In genomic region chr3:148882288-148882687, GRCh38 we compare ENCODE assay signal across 18 cellular contexts. TPM values are rescaled to one million over a fixed set of nuclear protein-coding genes. Genes with fewer than 3 reads are reported as not detected.
DNase-seq lines count a peak whose midpoint lies in the region; ATAC-seq and TF ChIP-seq lines count a peak whose summit lies in the region.
"Had no signal": no experiment of that assay in that cellular context is flagged by ENCODE, and none has a peak within 500 bp of the region (broad histone marks: within the 10 kb centered on the region; RNA-seq: fewer than 3 reads in every experiment).

No MANE protein-coding gene starts in this region.

- no TSS peak for BruUV-seq in mammary epithelial cell (replicated peaks; lab: Mats Ljungman, UMichigan)

- WGBS in GM23248 (ENCODE audit: low coverage in 1 of 2, low lambda C conversion rate in 2 of 2, missing lambda C conversion rate in 2 of 2), 2 experiments = 13 to 21% methylated on average over 4 of the region's 4 CpGs
- WGBS in mammary epithelial cell (ENCODE audit: low coverage, missing lambda C conversion rate) = 81% methylated on average over 4 of the region's 4 CpGs

- H3K4me1 ChIP-seq in GM23248 (ENCODE audit: insufficient read depth) (peaks cover 20% of the 10 kb centered on the region), mammary epithelial cell (ENCODE audit: insufficient read depth, low read length) (no peaks in the 10 kb centered on the region)
- H3K4me1 ChIP-seq: adrenal gland, heart right ventricle, sigmoid colon, suprapubic skin had no signal

- no peaks in the 10 kb centered on the region for H4K20me1 ChIP-seq in GM23248 (ENCODE audit: insufficient read depth)
- no peaks in the 10 kb centered on the region for H4K20me1 ChIP-seq in mammary epithelial cell (ENCODE audit: insufficient read depth, low read length)

- H3K4me3 ChIP-seq in GM23248 (no peak overlapping the region), mammary epithelial cell (replicated peaks in 1 of 3; ENCODE audit: insufficient read depth in 1 of 3, low read depth in 2 of 3, low read length in 3 of 3) (no peak overlapping the region)
- H3K4me3 ChIP-seq: adrenal gland, heart right ventricle, PC-9, sigmoid colon, suprapubic skin had no signal

- H2AFZ ChIP-seq in GM23248 (no peak overlapping the region), mammary epithelial cell (ENCODE audit: low read depth, low read length) (no peak overlapping the region)
- H2AFZ ChIP-seq: PC-9 had no signal

- dilution Hi-C loops in mammary epithelial cell (cut with HindIII; ENCODE audit: low sequenced_read_pairs) = no loop called here

- H3K4me2 ChIP-seq in GM23248 (ENCODE audit: unreplicated experiment) = no peak overlapping the region
- no peak overlapping the region for H3K4me2 ChIP-seq in mammary epithelial cell (ENCODE audit: insufficient read depth, low read depth, low read length)
- H3K4me2 ChIP-seq: PC-9 had no signal

- DNase-seq in GM23248 (peak; percentile 59), NCI-H2107 (lab: John Stamatoyannopoulos, UW) (peak; percentile 60), cerebellar cortex (ENCODE audit: low spot score) (peak; percentile 96), myocyte (ENCODE audit: low read depth) (peak; percentile 53), mammary epithelial cell (no peak)
- DNase-seq in stimulated activated CD4-positive, alpha-beta T cell treated with anti-CD3 and anti-CD28 coated beads, Interleukin-2, amount 100 ng/mL, for 48 hours = no peak
- no peak for DNase-seq in stimulated activated CD4-positive, alpha-beta T cell treated with anti-CD3 and anti-CD28 coated beads, Interleukin-15, amount 100 ng/mL, for 24 hours
- DNase-seq: adrenal gland; CD4-positive, CD25-positive, alpha-beta regulatory T cell; effector memory CD4-positive, alpha-beta T cell; heart right ventricle; NCI-H1694 treated with DMSO at 0.1 percent for 48 hours; PC-9; sigmoid colon; SW 1271 had no signal

- H3K27me3 ChIP-seq in GM23248 (replicated peaks; ENCODE audit: insufficient read depth) = no peaks in the 10 kb centered on the region
- H3K27me3 ChIP-seq in mammary epithelial cell (ENCODE audit: insufficient read depth, low read length) = no peaks in the 10 kb centered on the region
- H3K27me3 ChIP-seq: adrenal gland, sigmoid colon, suprapubic skin had no signal

- H3K36me3 ChIP-seq in GM23248 (ENCODE audit: low read depth) (no peaks in the 10 kb centered on the region), mammary epithelial cell (ENCODE audit: insufficient read depth, low read length) (no peaks in the 10 kb centered on the region)
- H3K36me3 ChIP-seq: adrenal gland, heart right ventricle, sigmoid colon, suprapubic skin had no signal

- TF ChIP-seq CTCF in mammary epithelial cell (conservative IDR thresholded peaks at IDR 0.05 in 1 of 2, IDR thresholded peaks at IDR 0.05 in 1 of 2; ENCODE audit: extremely low read depth in 1 of 2, insufficient read depth in 1 of 2, low read depth in 1 of 2, low read length in 2 of 2) = no peak

- no peaks in the 10 kb centered on the region for H3K9me3 ChIP-seq in GM23248 (ENCODE audit: low read depth)
- H3K9me3 ChIP-seq in mammary epithelial cell (replicated peaks; ENCODE audit: insufficient read depth, low read length) = no peaks in the 10 kb centered on the region
- H3K9me3 ChIP-seq: adrenal gland, heart right ventricle, sigmoid colon, suprapubic skin had no signal

- no peaks in the 10 kb centered on the region for H3K9me2 ChIP-seq in GM23248 (ENCODE audit: insufficient read depth)

- intact Hi-C loops in mammary epithelial cell (cut with micrococcal nuclease) = no loop called here

- H3K9ac ChIP-seq in GM23248 (no peak overlapping the region), mammary epithelial cell (ENCODE audit: insufficient read depth, low read length) (no peak overlapping the region)

- no peaks in the 10 kb centered on the region for H3F3A ChIP-seq in GM23248 (ENCODE audit: insufficient read depth)

- no peaks in the 10 kb centered on the region for H3K79me2 ChIP-seq in GM23248 (ENCODE audit: insufficient read depth)
- H3K79me2 ChIP-seq in mammary epithelial cell (ENCODE audit: insufficient read depth, low read length) = no peaks in the 10 kb centered on the region

- H3K27ac ChIP-seq in GM23248 (no peak overlapping the region), mammary epithelial cell (ENCODE audit: insufficient read depth, low read depth, low read length) (no peak overlapping the region)
- H3K27ac ChIP-seq: adrenal gland, heart right ventricle, PC-9, sigmoid colon, suprapubic skin had no signal

- CTCF ChIA-PET in mammary epithelial cell (lab: Charles Lee; ENCODE audit: low non-redundant PET) = no interaction called here

- in situ Hi-C loops in GM23248 (cut with MboI) (no loop called here), mammary epithelial cell (cut with MboI; ENCODE audit: low sequenced_read_pairs in 2 of 2) (no loop called here)

- ATAC-seq in HG03571 (IDR thresholded peaks at IDR 0.05; ENCODE audit: unreplicated experiment) = no peak
- ATAC-seq: heart right ventricle had no signal

RNA-seq across cellular contexts. Expression of gene CPA3, which starts 17.2 kb away (rescaled TPM):
- not detected in 2 replicates for total RNA-seq in GM23248 (2014; rRNA removed; shearing (Covaris generic))
- polyA plus RNA-seq in GM23248 (2016; fragmentation: Nextera tagmentation; extraction: Ambion mirVana) (not detected in 2 replicates), mammary epithelial cell (not detected)
- total RNA-seq in myocyte (1.3 and 1.6 TPM in 2 replicates), mammary epithelial cell (not detected)
- 0.66 TPM for polyA plus RNA-seq in myocyte (2012)
- not detected for polyA minus RNA-seq in mammary epithelial cell
- total RNA-seq: neural crest cell, PC-9 had no signal
- polyA plus RNA-seq: CD4-positive, CD25-positive, alpha-beta regulatory T cell had no signal

RNA-seq across cellular contexts. Expression of gene CPB1, which starts 54.7 kb away (rescaled TPM):
- not detected in 2 replicates for total RNA-seq in GM23248 (2014; rRNA removed; shearing (Covaris generic))
- not detected in 2 replicates for polyA plus RNA-seq in GM23248 (2016; fragmentation: Nextera tagmentation; extraction: Ambion mirVana)
- total RNA-seq in myocyte = 0.56 and 0.57 TPM in 2 replicates
- polyA plus RNA-seq in myocyte (2012) = 0.15 TPM
- not detected for total RNA-seq in mammary epithelial cell
- polyA plus RNA-seq in mammary epithelial cell = not detected
- polyA minus RNA-seq in mammary epithelial cell = not detected
- total RNA-seq: CD4-positive, CD25-positive, alpha-beta regulatory T cell; neural crest cell; PC-9; suprapubic skin had no signal
- polyA plus RNA-seq: CD4-positive, CD25-positive, alpha-beta regulatory T cell had no signal

Comparison
In these comparisons a context has a peak if more than half of its experiments do, and no peak if none do; other contexts are left out.
1. DNase-seq: peak in GM23248 (single experiment), NCI-H2107 (single experiment), cerebellar cortex (single experiment) and myocyte (single experiment); none in stimulated activated CD4-positive, alpha-beta T cell treated with anti-CD3 and anti-CD28 coated beads, Interleukin-2, amount 100 ng/mL, for 48 hours (0 of 2), mammary epithelial cell (single experiment) and stimulated activated CD4-positive, alpha-beta T cell treated with anti-CD3 and anti-CD28 coated beads, Interleukin-15, amount 100 ng/mL, for 24 hours (single experiment).